Comparison of ENCODE assay signal across 9 cellular contexts in genomic region chr9:124291801-124292396, GRCh38. TPM values are rescaled to one million over a fixed set of nuclear protein-coding genes. Genes with fewer than 3 reads are reported as not detected.
DNase-seq lines count a peak whose midpoint lies in the region; ATAC-seq, FAIRE-seq and TF ChIP-seq lines count a peak whose summit lies in the region.
"Had no signal": no experiment of that assay in that cellular context is flagged by ENCODE, and none has a peak within 500 bp of the region (broad histone marks: within the 10 kb centered on the region; RNA-seq: fewer than 3 reads in every experiment).

No MANE protein-coding gene starts in this region.

- BruUV-seq in HCT116 (replicated peaks; lab: Mats Ljungman, UMichigan) (no TSS peak), endothelial cell of umbilical vein (replicated peaks; lab: Mats Ljungman, UMichigan) (no TSS peak)

- 0 out of 2 replicates have a peak, but pooled peaks have one; percentile 19 for ATAC-seq in HCT116

- TF ChIP-seq RAD21 in HCT116 (IDR thresholded peaks at IDR 0.05; ENCODE audit: low read depth): no peak

- no peak overlapping the region for H3K4me3 ChIP-seq in HCT116 (replicated peaks in 1 of 2; ENCODE audit: low read depth in 1 of 2, low read length in 2 of 2)
- H3K4me3 ChIP-seq in Peyer's patch: peak overlapping the region in 1 of 4 donors; percentile 8
- no peak overlapping the region for H3K4me3 ChIP-seq in endothelial cell of umbilical vein (replicated peaks in 1 of 3; ENCODE audit: insufficient read depth in 1 of 3, low read depth in 1 of 3, low read length in 3 of 3)

- H3K36me3 ChIP-seq in HCT116 (ENCODE audit: control insufficient read depth in 1 of 2, insufficient read depth in 2 of 2, low read length in 2 of 2) (no peaks in the 10 kb centered on the region), Peyer's patch (no peaks in the 10 kb centered on the region), endothelial cell of umbilical vein (ENCODE audit: control insufficient read depth in 2 of 2, extremely low read depth in 1 of 2, insufficient read depth in 2 of 2, low read length in 2 of 2) (peaks cover 0 to 4% of the 10 kb centered on the region in 2 experiments)

- no peaks in the 10 kb centered on the region for H3K9me2 ChIP-seq in HCT116 (ENCODE audit: insufficient read depth)

- no peak for FAIRE-seq in endothelial cell of umbilical vein (lab: Jason Lieb, UNC)

- peak; percentile 36 for TF ChIP-seq CTCF in GM12874 (IDR thresholded peaks at IDR 0.05; ENCODE audit: insufficient read depth, low read depth, low read length)
- TF ChIP-seq CTCF in HCT116 (IDR thresholded peaks at IDR 0.05 in 2 of 3, conservative IDR thresholded peaks at IDR 0.05 in 1 of 3; ENCODE audit: borderline replicate concordance in 1 of 3, insufficient read depth in 1 of 3, low read depth in 2 of 3, low read length in 2 of 3): no peak
- no peak for TF ChIP-seq CTCF in Peyer's patch (IDR thresholded peaks at IDR 0.05)
- no peak for TF ChIP-seq CTCF in endothelial cell of umbilical vein (IDR thresholded peaks at IDR 0.05; ENCODE audit: extremely low read depth in 1 of 2, insufficient read depth in 1 of 2, low read depth in 1 of 2, low read length in 2 of 2)

- H2AFZ ChIP-seq in HCT116 (ENCODE audit: low read depth, low read length, poor library complexity, severe bottlenecking): no peak overlapping the region
- H2AFZ ChIP-seq in endothelial cell of umbilical vein (ENCODE audit: low read depth, low read length): no peak overlapping the region

- intact Hi-C loops in HCT116 (cut with micrococcal nuclease): no loop called here
- intact Hi-C loops in endothelial cell of umbilical vein (cut with micrococcal nuclease): no loop called here

- POLR2A ChIA-PET in HCT116 (lab: Charles Lee) (no interaction called here), endothelial cell of umbilical vein (lab: Charles Lee) (no interaction called here)

- H3K27ac ChIP-seq in HCT116 (ENCODE audit: low read depth, low read length): no peak overlapping the region; the same call in 1 of the 2 replicates
- peak overlapping the region in 2 of 4 donors; percentile 8 to 73 for H3K27ac ChIP-seq in Peyer's patch
- H3K27ac ChIP-seq in endothelial cell of umbilical vein (ENCODE audit: insufficient read depth, low read depth, low read length): peak overlapping the region; percentile 2
- H3K27ac ChIP-seq: epithelial cell of prostate had no signal

- DNase-seq in HCT116 (ENCODE audit: low read depth, low spot score) (no peak), Peyer's patch (peak in 2 of 3 donors; percentile 67 to 69), endothelial cell of umbilical vein (ENCODE audit: low read depth, low spot score) (no peak), inferior parietal cortex (ENCODE audit: extremely low spot score) (no peak), kidney tubule cell (ENCODE audit: low spot score) (no peak), retina (no peak)
- DNase-seq in stimulated activated CD4-positive, alpha-beta T cell treated with anti-CD3 and anti-CD28 coated beads, Interleukin-4, amount 100 ng/mL, for 1 hour: peak; percentile 27

- dilution Hi-C loops in endothelial cell of umbilical vein (cut with MboI; ENCODE audit: extremely low pct_ligation_motif_present, low sequenced_read_pairs): no loop called here

- no peaks in the 10 kb centered on the region for H3K9me1 ChIP-seq in endothelial cell of umbilical vein (replicated peaks; ENCODE audit: control insufficient read depth, extremely low read depth, insufficient read depth, low read length)

- TF ChIP-seq POLR2A in HCT116 (IDR thresholded peaks at IDR 0.05; ENCODE audit: borderline replicate concordance, extremely low read depth, insufficient read depth, insufficient read length) (no peak), Peyer's patch (IDR thresholded peaks at IDR 0.05) (no peak), endothelial cell of umbilical vein (IDR thresholded peaks at IDR 0.05; ENCODE audit: low read depth, low read length) (no peak)

- CTCF ChIA-PET in HCT116 (lab: Charles Lee): no interaction called here
- CTCF ChIA-PET in endothelial cell of umbilical vein (lab: Charles Lee): interaction anchor here (1.5 to 2.5 kb wide), 3 partner anchors 12 to 165 kb away, joined by 4 to 12 read pairs (median 8); no protein-coding TSS in a partner anchor

- H3K9ac ChIP-seq in HCT116 (ENCODE audit: low read length) (no peak overlapping the region), endothelial cell of umbilical vein (replicated peaks; ENCODE audit: extremely low read depth, insufficient read depth, low read length) (no peak overlapping the region)

- no peaks in the 10 kb centered on the region for H3K27me3 ChIP-seq in HCT116 (ENCODE audit: insufficient read depth, low read length)
- H3K27me3 ChIP-seq in Peyer's patch: no peaks in the 10 kb centered on the region
- no peaks in the 10 kb centered on the region for H3K27me3 ChIP-seq in endothelial cell of umbilical vein (ENCODE audit: control insufficient read depth in 2 of 2, insufficient read depth in 2 of 2, low read length in 2 of 2)

- H3K4me1 ChIP-seq in HCT116 (ENCODE audit: control insufficient read depth in 1 of 2, insufficient read depth in 2 of 2, low read length in 2 of 2) (peaks cover 23 to 73% of the 10 kb centered on the region in 2 experiments), Peyer's patch (peaks cover 3 to 64% (median 38%) of the 10 kb centered on the region in 4 donors), endothelial cell of umbilical vein (ENCODE audit: control insufficient read depth, extremely low read depth, insufficient read depth, low read length) (peaks cover 47% of the 10 kb centered on the region)

- RAD21 ChIA-PET in HCT116 (lab: Charles Lee; ENCODE audit: low non-redundant PET in 1 of 2, low total read pairs in 2 of 2, uncharacterized antibody in 2 of 2, unreplicated experiment in 2 of 2): interaction anchor here in 1 of 2 experiments (0.6 kb wide), 1 partner anchor 39 kb away, joined by 5 read pairs; no protein-coding TSS in a partner anchor

- H3K4me2 ChIP-seq in HCT116 (ENCODE audit: low read length) (peak overlapping the region; percentile 9), endothelial cell of umbilical vein (ENCODE audit: insufficient read depth, low read length) (no peak overlapping the region)

- H3K9me3 ChIP-seq in HCT116 (ENCODE audit: control insufficient read depth in 1 of 2, insufficient read depth in 1 of 2, low read depth in 1 of 2, low read length in 2 of 2) (no peaks in the 10 kb centered on the region), Peyer's patch (no peaks in the 10 kb centered on the region), endothelial cell of umbilical vein (replicated peaks; ENCODE audit: control insufficient read depth, insufficient read depth, low read length) (no peaks in the 10 kb centered on the region)

- H3K79me2 ChIP-seq in HCT116 (ENCODE audit: insufficient read depth, low read length) (peaks cover 22% of the 10 kb centered on the region), endothelial cell of umbilical vein (ENCODE audit: control insufficient read depth, insufficient read depth, low read length) (peaks cover 91% of the 10 kb centered on the region)

- H4K20me1 ChIP-seq in HCT116 (ENCODE audit: insufficient read depth) (no peaks in the 10 kb centered on the region), endothelial cell of umbilical vein (replicated peaks; ENCODE audit: control insufficient read depth, extremely low read depth, insufficient read depth, low read length) (no peaks in the 10 kb centered on the region)

TF ChIP-seq in HCT116, 20 proteins besides CTCF, POLR2A, EP300 and RAD21 (continues in another document):
- TF ChIP-seq SP1 (IDR thresholded peaks at IDR 0.05; ENCODE audit: low read depth) (no peak), FOSL1 (IDR thresholded peaks at IDR 0.05; ENCODE audit: low read depth) (no peak), ATF3 (IDR thresholded peaks at IDR 0.05) (no peak), POLR2AphosphoS5 (IDR thresholded peaks at IDR 0.05; ENCODE audit: low read depth, low read length) (no peak), EGR1 (IDR thresholded peaks at IDR 0.05; ENCODE audit: low read depth) (no peak), SRF (IDR thresholded peaks at IDR 0.05; ENCODE audit: low read depth) (no peak), JUND (IDR thresholded peaks at IDR 0.05) (no peak), TCF7L2 (IDR thresholded peaks at IDR 0.05; ENCODE audit: borderline replicate concordance, extremely low read depth, insufficient read depth, insufficient read length) (no peak)

TF ChIP-seq in endothelial cell of umbilical vein, 7 proteins besides CTCF, POLR2A, EP300 and RAD21:
- TF ChIP-seq GATA2 (IDR thresholded peaks at IDR 0.05; ENCODE audit: insufficient read depth, insufficient read length, low read depth, low read length): no peak
- no peak for TF ChIP-seq MYC (IDR thresholded peaks at IDR 0.05; ENCODE audit: low read depth, low read length)

RNA-seq across cellular contexts. Expression of gene NEK6, which starts 34.1 kb away (rescaled TPM):
- total RNA-seq in HCT116 (2021; ENCODE audit: unreplicated experiment) (40.8 TPM), Peyer's patch (10 to 100 TPM; 38.4 to 77.6 (median 46.9) TPM), endothelial cell of umbilical vein (65.9 and 67.1 TPM in 2 replicates)
- 55.8 and 65.2 TPM in 2 replicates for polyA plus RNA-seq in HCT116 (2012)
- polyA plus RNA-seq in endothelial cell of umbilical vein: 64.3 and 96.1 TPM in 2 replicates
- 77.1 and 88.2 TPM in 2 replicates for polyA plus RNA-seq in endothelial cell of umbilical vein (2011; cell fraction: cytosol; rRNA removed)
- polyA plus RNA-seq in endothelial cell of umbilical vein (2011; cell fraction: nucleus; rRNA removed): 79.5 and 84.6 TPM in 2 replicates
- 62.6 and 78.9 TPM in 2 replicates for polyA plus RNA-seq in endothelial cell of umbilical vein (2012)
- 111 and 153 TPM in 2 replicates for polyA minus RNA-seq in endothelial cell of umbilical vein
- polyA minus RNA-seq in endothelial cell of umbilical vein (2011; cell fraction: cytosol; rRNA and poly(A)+ RNA removed): 5.1 TPM
- polyA minus RNA-seq in endothelial cell of umbilical vein (2011; cell fraction: nucleus; rRNA and poly(A)+ RNA removed): 48.7 and 63.7 TPM in 2 replicates

Comparison
In these comparisons a context has a peak if more than half of its experiments do, and no peak if none do; other contexts are left out.
1. DNase-seq: peak in Peyer's patch (2 of 3) and stimulated activated CD4-positive, alpha-beta T cell treated with anti-CD3 and anti-CD28 coated beads, Interleukin-4, amount 100 ng/mL, for 1 hour (single experiment); none in HCT116 (single experiment), endothelial cell of umbilical vein (single experiment), inferior parietal cortex (single experiment), kidney tubule cell (single experiment) and retina (single experiment).